Comparison of ENCODE assay signal across 7 cellular contexts in genomic region chr20:23750786-23751185, GRCh38. TPM values are rescaled to one million over a fixed set of nuclear protein-coding genes. Genes with fewer than 3 reads are reported as not detected.
"Had no signal": no experiment of that assay in that cellular context is flagged by ENCODE, and none has a peak within 500 bp of the region (broad histone marks: within the 10 kb centered on the region; RNA-seq: fewer than 3 reads in every experiment).

Gene CST1 (minus strand): TSS chr20:23750935. CDS start chr20:23750866, 69 bp downstream.

RNA-seq across cellular contexts. Expression of gene CST1, which starts in this region (rescaled TPM):
- total RNA-seq: HT1080, K562, OCI-LY7, Peyer's patch, Right ventricle myocardium inferior, SJCRH30 had no signal
- polyA plus RNA-seq: IgD-negative memory B cell, K562 had no signal
